12 cellular contexts compared by ENCODE assay signal in the genomic region with DNA sequence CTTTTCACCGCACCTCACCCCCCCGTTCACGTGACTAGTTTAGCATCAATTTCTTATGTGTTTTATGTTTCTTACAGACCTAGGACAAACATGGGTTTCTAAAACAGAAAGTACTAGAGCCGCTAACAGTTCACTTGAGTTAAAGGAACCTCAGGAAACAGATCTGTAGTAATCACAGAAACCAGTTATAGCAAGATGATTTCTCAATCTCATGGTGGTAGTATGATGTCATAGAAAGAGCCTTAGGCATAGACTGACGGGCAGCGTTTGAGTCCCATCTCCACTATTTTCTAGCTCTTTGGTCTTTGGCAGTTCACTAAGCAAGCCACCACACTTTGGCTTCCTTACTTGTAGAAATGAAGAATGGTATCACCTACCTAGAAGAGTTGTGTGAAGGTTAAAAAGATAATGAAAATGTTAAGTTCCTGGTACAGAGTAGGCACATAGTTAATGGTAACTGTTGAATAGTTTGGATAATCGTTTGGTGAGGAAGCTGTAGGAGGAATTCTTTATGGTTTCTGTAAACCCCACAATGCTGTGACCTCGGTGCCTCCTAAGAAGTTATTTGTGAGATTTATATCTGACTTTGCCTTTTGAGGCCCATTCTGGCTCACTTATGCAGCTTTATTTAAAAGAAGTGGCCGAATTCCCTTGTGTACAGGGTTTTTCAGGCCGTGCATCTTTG. TPM values are rescaled to one million over a fixed set of nuclear protein-coding genes. Genes with fewer than 3 reads are reported as not detected.
A peak's percentile ranks its signal among the peaks of the same experiment; 100 is the strongest.
DNase-seq lines count a peak whose midpoint lies in the region; ATAC-seq and TF ChIP-seq lines count a peak whose summit lies in the region.
"Had no signal": no experiment of that assay in that cellular context is flagged by ENCODE, and none has a peak within 500 bp of the region (broad histone marks: within the 10 kb centered on the region; RNA-seq: fewer than 3 reads in every experiment).

No MANE protein-coding gene starts in this region.

- H3K36me3 ChIP-seq in Karpas-422 (ENCODE audit: insufficient read depth, low read length): peaks cover 7% of the 10 kb centered on the region; the same call in 1 of the 2 replicates

- H3K4me1 ChIP-seq in Karpas-422 (ENCODE audit: low read length): no peaks in the 10 kb centered on the region

- DNase-seq in HL-60 (ENCODE audit: low read depth in 1 of 2, low spot score in 1 of 2) (peak; percentile 45 to 46), SIG-M5 (lab: John Stamatoyannopoulos, UW) (peak; percentile 40), renal cortical epithelial cell (ENCODE audit: low read depth) (peak; percentile 55), NCI-H1105 treated with DMSO at 0.1 percent for 48 hours (lab: John Stamatoyannopoulos, UW) (no peak), Karpas-422 (no peak)
- DNase-seq: Calu3; psoas muscle; RPMI8226; stimulated activated CD4-positive, alpha-beta T cell treated with anti-CD3 and anti-CD28 coated beads, Interleukin-4, amount 100 ng/mL, for 24 hours; WERI-Rb-1 had no signal

- H3K27me3 ChIP-seq in HL-60 (ENCODE audit: insufficient read depth, poor library complexity, severe bottlenecking): no peaks in the 10 kb centered on the region
- H3K27me3 ChIP-seq in Karpas-422 (ENCODE audit: low read length): no peaks in the 10 kb centered on the region

- H4K20me1 ChIP-seq in Karpas-422 (ENCODE audit: insufficient read depth, low read depth, low read length): no peaks in the 10 kb centered on the region

- peak; percentile 76 for ATAC-seq in esophagus mucosa
- no peak for ATAC-seq in GM21515 (IDR thresholded peaks at IDR 0.05; ENCODE audit: unreplicated experiment)

- peaks cover 86% of the 10 kb centered on the region for H3K79me2 ChIP-seq in Karpas-422 (ENCODE audit: low read length)

- H3K27ac ChIP-seq in HL-60 (replicated peaks): peak overlapping the region; percentile 58
- no peak overlapping the region for H3K27ac ChIP-seq in Karpas-422 (ENCODE audit: low read length)
- H3K27ac ChIP-seq: psoas muscle, WERI-Rb-1 had no signal

- H3K9me2 ChIP-seq in Karpas-422 (replicated peaks; ENCODE audit: insufficient read depth, low read length): no peaks in the 10 kb centered on the region

- no peak overlapping the region for H3K9ac ChIP-seq in Karpas-422 (ENCODE audit: low read length)

- H3K4me2 ChIP-seq in Karpas-422 (ENCODE audit: low read depth, low read length, poor library complexity, severe bottlenecking): no peak overlapping the region

- H3K4me3 ChIP-seq in HL-60 (replicated peaks; ENCODE audit: insufficient read depth, low read length) (peak overlapping the region; percentile 13), Karpas-422 (ENCODE audit: low read length) (no peak overlapping the region)
- H3K4me3 ChIP-seq: psoas muscle had no signal

- no peaks in the 10 kb centered on the region for H3K9me3 ChIP-seq in Karpas-422 (ENCODE audit: low read length)
- H3K9me3 ChIP-seq: psoas muscle had no signal

- TF ChIP-seq CTCF in HL-60 (IDR thresholded peaks at IDR 0.05; ENCODE audit: insufficient read depth, low read length): no peak

- no peak overlapping the region for H2AFZ ChIP-seq in Karpas-422 (ENCODE audit: low read length)

RNA-seq across cellular contexts. Expression of a gene that starts 21.3 kb away (rescaled TPM):
- 38.7 TPM for total RNA-seq in esophagus mucosa
- total RNA-seq in renal cortical epithelial cell: 28.8 and 29.4 TPM in 2 replicates
- total RNA-seq in Karpas-422 (2014; rRNA removed; shearing (Covaris generic); ENCODE audit: low replicate concordance): 70.0 and 102 TPM in 2 replicates

Comparison
In these comparisons a context has a peak if more than half of its experiments do, and no peak if none do; other contexts are left out.
1. DNase-seq: peak in HL-60 (2 of 2), SIG-M5 (single experiment) and renal cortical epithelial cell (single experiment); none in NCI-H1105 treated with DMSO at 0.1 percent for 48 hours (single experiment) and Karpas-422 (single experiment).